ENCODE assay signal across 1 cellular context in the genomic region with DNA sequence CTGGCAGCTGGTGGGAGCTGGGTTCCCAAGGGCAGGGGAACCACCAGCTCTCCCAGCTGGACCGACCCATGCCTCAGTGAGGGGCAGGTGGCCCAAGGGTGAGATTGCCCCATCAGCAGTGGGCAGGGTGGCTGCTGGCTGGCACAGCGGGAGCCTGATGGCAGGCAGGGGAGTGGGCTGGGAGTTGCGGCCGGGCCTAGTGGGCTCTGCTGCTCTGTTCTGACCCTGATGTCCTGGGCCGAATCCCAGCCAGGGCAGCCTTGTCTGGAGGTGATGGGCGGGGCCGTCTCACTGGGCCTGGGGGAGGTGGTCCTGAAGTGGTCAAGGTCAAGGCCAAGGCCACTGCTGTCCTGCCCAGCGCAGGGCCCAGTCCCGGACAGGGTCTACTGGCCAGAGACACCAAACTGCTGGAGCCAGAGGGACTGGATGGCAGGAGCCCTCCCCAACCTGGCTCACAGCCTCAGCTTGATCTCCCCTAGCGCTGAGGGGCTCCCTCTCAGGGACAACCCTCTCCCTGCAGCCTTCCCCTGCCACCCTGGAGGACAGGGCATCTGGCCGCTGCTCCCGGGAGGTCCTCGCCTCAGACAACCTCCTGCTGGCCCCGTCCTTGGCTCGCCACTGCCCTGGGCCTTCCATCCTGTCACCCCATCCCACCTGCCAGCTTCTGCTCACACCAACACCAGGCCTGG.
TF ChIP-seq lines count a peak whose summit lies in the region.

No MANE protein-coding gene starts in this region.

TF ChIP-seq in IMR-90, 13 proteins besides CTCF, POLR2A, EP300 and RAD21:
- TF ChIP-seq NFE2L2 (IDR thresholded peaks at IDR 0.05; ENCODE audit: low read depth, low read length) (no peak), SMC3 (IDR thresholded peaks at IDR 0.05; ENCODE audit: low read depth, low read length) (no peak), FOS (IDR thresholded peaks at IDR 0.05; ENCODE audit: low read depth, low read length) (no peak), RCOR1 (IDR thresholded peaks at IDR 0.05; ENCODE audit: insufficient replicate concordance, low read length) (no peak), CEBPB (IDR thresholded peaks at IDR 0.05; ENCODE audit: low read depth, low read length) (no peak), BHLHE40 (IDR thresholded peaks at IDR 0.05; ENCODE audit: low read depth, low read length) (no peak), CHD1 (IDR thresholded peaks at IDR 0.05; ENCODE audit: low read depth, low read length) (no peak), MXI1 (IDR thresholded peaks at IDR 0.05; ENCODE audit: borderline replicate concordance, low read depth, low read length) (no peak), MAFK (IDR thresholded peaks at IDR 0.05; ENCODE audit: low read depth, low read length) (no peak), MAZ (IDR thresholded peaks at IDR 0.05; ENCODE audit: borderline replicate concordance, low read depth, low read length) (no peak), RFX5 (IDR thresholded peaks at IDR 0.05; ENCODE audit: low read depth, low read length) (no peak)
- TF ChIP-seq, protein P1, sequence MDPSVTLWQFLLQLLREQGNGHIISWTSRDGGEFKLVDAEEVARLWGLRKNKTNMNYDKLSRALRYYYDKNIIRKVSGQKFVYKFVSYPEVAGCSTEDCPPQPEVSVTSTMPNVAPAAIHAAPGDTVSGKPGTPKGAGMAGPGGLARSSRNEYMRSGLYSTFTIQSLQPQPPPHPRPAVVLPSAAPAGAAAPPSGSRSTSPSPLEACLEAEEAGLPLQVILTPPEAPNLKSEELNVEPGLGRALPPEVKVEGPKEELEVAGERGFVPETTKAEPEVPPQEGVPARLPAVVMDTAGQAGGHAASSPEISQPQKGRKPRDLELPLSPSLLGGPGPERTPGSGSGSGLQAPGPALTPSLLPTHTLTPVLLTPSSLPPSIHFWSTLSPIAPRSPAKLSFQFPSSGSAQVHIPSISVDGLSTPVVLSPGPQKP (IDR thresholded peaks at IDR 0.05; ENCODE audit: borderline replicate concordance, low read depth, low read length) = no peak
- TF ChIP-seq, protein P2, sequence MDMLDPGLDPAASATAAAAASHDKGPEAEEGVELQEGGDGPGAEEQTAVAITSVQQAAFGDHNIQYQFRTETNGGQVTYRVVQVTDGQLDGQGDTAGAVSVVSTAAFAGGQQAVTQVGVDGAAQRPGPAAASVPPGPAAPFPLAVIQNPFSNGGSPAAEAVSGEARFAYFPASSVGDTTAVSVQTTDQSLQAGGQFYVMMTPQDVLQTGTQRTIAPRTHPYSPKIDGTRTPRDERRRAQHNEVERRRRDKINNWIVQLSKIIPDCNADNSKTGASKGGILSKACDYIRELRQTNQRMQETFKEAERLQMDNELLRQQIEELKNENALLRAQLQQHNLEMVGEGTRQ (IDR thresholded peaks at IDR 0.05; ENCODE audit: low read depth, low read length) = no peak
